ENCODE assay signal across 20 cellular contexts in genomic region chr16:82630219-82630618, GRCh38. TPM values are rescaled to one million over a fixed set of nuclear protein-coding genes. Genes with fewer than 3 reads are reported as not detected.
DNase-seq lines count a peak whose midpoint lies in the region; ATAC-seq and TF ChIP-seq lines count a peak whose summit lies in the region.
"Had no signal": no experiment of that assay in that cellular context is flagged by ENCODE, and none has a peak within 500 bp of the region (broad histone marks: within the 10 kb centered on the region; RNA-seq: fewer than 3 reads in every experiment).

No MANE protein-coding gene starts in this region.

- H3K4me2 ChIP-seq in GM23338, result peak overlapping the region; percentile 15; the same call in 1 of the 2 replicates

- peaks cover 36% of the 10 kb centered on the region for H3K27me3 Mint-ChIP-seq in GM23338 (ENCODE audit: insufficient read depth, low read depth, poor library complexity)

- peaks cover 5% of the 10 kb centered on the region; the same call in 2 of the 3 replicates for H3K9me3 Mint-ChIP-seq in GM23338
- H3K9me3 Mint-ChIP-seq: activated naive CD8-positive, alpha-beta T cell treated with anti-CD3 and anti-CD28 coated beads, Interleukin-2, amount 10 ng/mL, durations not matched to agents 7 days and 5 days; naive thymus-derived CD8-positive, alpha-beta T cell had no signal

- no peaks in the 10 kb centered on the region for H4K20me1 ChIP-seq in GM23338 (replicated peaks; ENCODE audit: insufficient read depth)

- H3K4me1 ChIP-seq in GM23338 (ENCODE audit: insufficient read depth) (peaks cover 27% of the 10 kb centered on the region), foreskin keratinocyte (peaks cover 54% of the 10 kb centered on the region), suprapubic skin (peaks cover 79% of the 10 kb centered on the region)

- no peaks in the 10 kb centered on the region for H3F3A ChIP-seq in GM23338 (replicated peaks; ENCODE audit: low read depth)

- H3K4me1 Mint-ChIP-seq in GM23338, result peaks cover 20% of the 10 kb centered on the region

- H3K36me3 ChIP-seq in GM23338 (ENCODE audit: insufficient read depth) (no peaks in the 10 kb centered on the region), suprapubic skin (no peaks in the 10 kb centered on the region), H7 (replicated peaks; ENCODE audit: control insufficient read depth, insufficient read depth, low read length) (no peaks in the 10 kb centered on the region)
- H3K36me3 ChIP-seq: gastroesophageal sphincter had no signal

- H3K36me3 Mint-ChIP-seq in GM23338 (ENCODE audit: low read depth), result peaks cover 5% of the 10 kb centered on the region; the same call in 1 of the 3 replicates
- H3K36me3 Mint-ChIP-seq: activated naive CD8-positive, alpha-beta T cell treated with anti-CD3 and anti-CD28 coated beads, Interleukin-2, amount 10 ng/mL, durations not matched to agents 7 days and 5 days; CD4-positive, alpha-beta memory T cell; naive thymus-derived CD8-positive, alpha-beta T cell had no signal

- H3K9me2 ChIP-seq in GM23338 (ENCODE audit: insufficient read depth), result no peaks in the 10 kb centered on the region

- TF ChIP-seq CTCF in GM23338 (conservative IDR thresholded peaks at IDR 0.05; ENCODE audit: low read depth in 2 of 2), result no peak
- no peak for TF ChIP-seq CTCF in foreskin keratinocyte (conservative IDR thresholded peaks at IDR 0.05)
- no peak for TF ChIP-seq CTCF in suprapubic skin (IDR thresholded peaks at IDR 0.05)

- 33% methylated on average over 2 of the region's 2 CpGs for WGBS in suprapubic skin

- TF ChIP-seq POLR2A in suprapubic skin (IDR thresholded peaks at IDR 0.05), result no peak

- H3K4me3 ChIP-seq in GM23338, result no peak overlapping the region
- no peak overlapping the region for H3K4me3 ChIP-seq in suprapubic skin
- H3K4me3 ChIP-seq in H7 (ENCODE audit: insufficient read depth, low read depth, low read length), result no peak overlapping the region
- H3K4me3 ChIP-seq: gastroesophageal sphincter had no signal

- H3K9me3 ChIP-seq in suprapubic skin, result no peaks in the 10 kb centered on the region
- H3K9me3 ChIP-seq: gastroesophageal sphincter had no signal

- H3K79me2 ChIP-seq in GM23338 (replicated peaks; ENCODE audit: insufficient read depth), result no peaks in the 10 kb centered on the region

- H3K27ac Mint-ChIP-seq in GM23338, result no peak overlapping the region
- H3K27ac Mint-ChIP-seq: activated naive CD8-positive, alpha-beta T cell treated with anti-CD3 and anti-CD28 coated beads, Interleukin-2, amount 10 ng/mL, durations not matched to agents 7 days and 5 days; CD4-positive, alpha-beta memory T cell; naive thymus-derived CD8-positive, alpha-beta T cell had no signal

- H3K4me3 Mint-ChIP-seq in GM23338, result no peak overlapping the region
- H3K4me3 Mint-ChIP-seq: activated naive CD8-positive, alpha-beta T cell treated with anti-CD3 and anti-CD28 coated beads, Interleukin-2, amount 10 ng/mL, durations not matched to agents 7 days and 5 days; naive thymus-derived CD8-positive, alpha-beta T cell had no signal

- DNase-seq in GM23338 (ENCODE audit: low spot score) (no peak), foreskin keratinocyte (peak in 1 of 2 donors; percentile 70), suprapubic skin (ENCODE audit: low spot score in 2 of 2) (no peak), NCI-H1417 (lab: John Stamatoyannopoulos, UW) (no peak), H7 (no peak)
- no peak for DNase-seq in activated CD4-positive, alpha-beta T cell treated with anti-CD3 and anti-CD28 coated beads, Interleukin-2, amount 50 U/mL, for 4 hours
- DNase-seq: activated CD4-positive, alpha-beta T cell treated with anti-CD3 and anti-CD28 coated beads for 4 hours; activated naive CD8-positive, alpha-beta T cell treated with anti-CD3 and anti-CD28 coated beads, Interleukin-2, amount 10 ng/mL, durations not matched to agents 7 days and 5 days; activated T-cell treated with anti-CD3 and anti-CD28 coated beads, Interleukin-2, amount 50 U/mL, for 1 hour; CD4-positive, alpha-beta memory T cell; GF-D8; MM.1S; naive thymus-derived CD8-positive, alpha-beta T cell; NCI-H2227 treated with DMSO at 0.1 percent for 48 hours; stimulated activated naive CD8-positive, alpha-beta T cell treated with anti-CD3 and anti-CD28 coated beads, Interleukin-15, Interleukin-2, amounts not matched to agents 100 U/mL and 50 U/mL, for 24 hours had no signal

- H3K27me3 ChIP-seq in GM23338 (ENCODE audit: insufficient read depth), result peaks cover 43% of the 10 kb centered on the region
- H3K27me3 ChIP-seq in foreskin keratinocyte, result no peaks in the 10 kb centered on the region
- peaks cover 31% of the 10 kb centered on the region for H3K27me3 ChIP-seq in suprapubic skin
- peaks cover 40% of the 10 kb centered on the region for H3K27me3 ChIP-seq in H7 (ENCODE audit: control insufficient read depth, insufficient read depth, low read length)

- H3K27ac ChIP-seq in GM23338 (ENCODE audit: low read depth), result no peak overlapping the region
- H3K27ac ChIP-seq in foreskin keratinocyte, result peak overlapping the region; percentile 46
- peak overlapping the region; percentile 88 for H3K27ac ChIP-seq in suprapubic skin
- H3K27ac ChIP-seq: HL-60 had no signal

- TF ChIP-seq EP300 in suprapubic skin (IDR thresholded peaks at IDR 0.05), result no peak

- no peak overlapping the region for H2AFZ ChIP-seq in GM23338

- ATAC-seq in GM23338 (no peak), SK-N-SH treated with all-trans-retinoic acid at 6 μM for 48 hours (peak; percentile 9; the same call in 1 of the 3 replicates), foreskin keratinocyte (peak; percentile 3), GM21515 (IDR thresholded peaks at IDR 0.05; ENCODE audit: unreplicated experiment) (no peak)
- ATAC-seq: naive thymus-derived CD8-positive, alpha-beta T cell; stimulated activated naive CD8-positive, alpha-beta T cell treated with anti-CD3 and anti-CD28 coated beads, Interleukin-15, Interleukin-2, amounts not matched to agents 100 U/mL and 50 U/mL, for 24 hours had no signal

TF ChIP-seq in GM23338, 12 proteins besides CTCF, POLR2A, EP300 and RAD21 (continues in another document):
- no peak for TF ChIP-seq STAT1 (IDR thresholded peaks at IDR 0.05; ENCODE audit: unreplicated experiment)
- no peak for TF ChIP-seq EZH2 (IDR thresholded peaks at IDR 0.05; ENCODE audit: low read depth, unreplicated experiment)

TF ChIP-seq in SK-N-SH treated with all-trans-retinoic acid at 6 μM for 48 hours, 23 proteins besides CTCF, POLR2A, EP300 and RAD21 (continues in another document):
- TF ChIP-seq, protein P1, sequence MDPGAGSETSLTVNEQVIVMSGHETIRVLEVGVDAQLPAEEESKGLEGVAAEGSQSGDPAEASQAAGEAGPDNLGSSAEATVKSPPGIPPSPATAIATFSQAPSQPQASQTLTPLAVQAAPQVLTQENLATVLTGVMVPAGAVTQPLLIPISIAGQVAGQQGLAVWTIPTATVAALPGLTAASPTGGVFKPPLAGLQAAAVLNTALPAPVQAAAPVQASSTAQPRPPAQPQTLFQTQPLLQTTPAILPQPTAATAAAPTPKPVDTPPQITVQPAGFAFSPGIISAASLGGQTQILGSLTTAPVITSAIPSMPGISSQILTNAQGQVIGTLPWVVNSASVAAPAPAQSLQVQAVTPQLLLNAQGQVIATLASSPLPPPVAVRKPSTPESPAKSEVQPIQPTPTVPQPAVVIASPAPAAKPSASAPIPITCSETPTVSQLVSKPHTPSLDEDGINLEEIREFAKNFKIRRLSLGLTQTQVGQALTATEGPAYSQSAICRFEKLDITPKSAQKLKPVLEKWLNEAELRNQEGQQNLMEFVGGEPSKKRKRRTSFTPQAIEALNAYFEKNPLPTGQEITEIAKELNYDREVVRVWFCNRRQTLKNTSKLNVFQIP (CRISPR knock-in tag; IDR thresholded peaks at IDR 0.05; ENCODE audit: borderline replicate concordance, low read depth), result no peak
- TF ChIP-seq ISL1 (CRISPR knock-in tag; IDR thresholded peaks at IDR 0.05) (no peak), OSR1 (CRISPR knock-in tag; IDR thresholded peaks at IDR 0.05) (no peak), SNAI2 (CRISPR knock-in tag; IDR thresholded peaks at IDR 0.05) (no peak), RARB (CRISPR knock-in tag; IDR thresholded peaks at IDR 0.05) (no peak), GLIS3 (CRISPR knock-in tag; IDR thresholded peaks at IDR 0.05) (no peak), ZNF565 (CRISPR knock-in tag; conservative IDR thresholded peaks at IDR 0.05; ENCODE audit: low read depth) (no peak), ZNF70 (CRISPR knock-in tag; IDR thresholded peaks at IDR 0.05) (no peak), CSRNP3 (CRISPR knock-in tag; IDR thresholded peaks at IDR 0.05) (no peak)
- TF ChIP-seq, protein P2, sequence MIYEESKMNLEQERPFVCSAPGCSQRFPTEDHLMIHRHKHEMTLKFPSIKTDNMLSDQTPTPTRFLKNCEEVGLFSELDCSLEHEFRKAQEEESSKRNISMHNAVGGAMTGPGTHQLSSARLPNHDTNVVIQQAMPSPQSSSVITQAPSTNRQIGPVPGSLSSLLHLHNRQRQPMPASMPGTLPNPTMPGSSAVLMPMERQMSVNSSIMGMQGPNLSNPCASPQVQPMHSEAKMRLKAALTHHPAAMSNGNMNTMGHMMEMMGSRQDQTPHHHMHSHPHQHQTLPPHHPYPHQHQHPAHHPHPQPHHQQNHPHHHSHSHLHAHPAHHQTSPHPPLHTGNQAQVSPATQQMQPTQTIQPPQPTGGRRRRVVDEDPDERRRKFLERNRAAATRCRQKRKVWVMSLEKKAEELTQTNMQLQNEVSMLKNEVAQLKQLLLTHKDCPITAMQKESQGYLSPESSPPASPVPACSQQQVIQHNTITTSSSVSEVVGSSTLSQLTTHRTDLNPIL (CRISPR knock-in tag; IDR thresholded peaks at IDR 0.05; ENCODE audit: low read depth), result no peak

RNA-seq across cellular contexts. Expression of gene CDH13, which starts 3.5 kb away (rescaled TPM):
- 4.4 and 13.6 TPM in 2 replicates for total RNA-seq in GM23338 (2014; rRNA removed; shearing (Covaris generic))
- polyA plus RNA-seq in GM23338 (2016; fragmentation: Nextera tagmentation; extraction: Ambion mirVana) (1.2 and 1.6 TPM in 2 replicates), foreskin keratinocyte (19.7 and 27.3 TPM in 2 replicates)
- total RNA-seq in foreskin keratinocyte (88.5 and 93.3 TPM in 2 replicates), suprapubic skin (100 to 1,000 TPM in 3 of 4 donors, 10 to 100 TPM in 1; 90.4 to 176 (median 139) TPM)
- 0.78 and 0.80 TPM in 2 replicates for total RNA-seq in H7 (2014; rRNA removed; shearing (Covaris generic))
- total RNA-seq: activated naive CD8-positive, alpha-beta T cell treated with anti-CD3 and anti-CD28 coated beads, Interleukin-2, amount 10 ng/mL, durations not matched to agents 7 days and 5 days; CD4-positive, alpha-beta memory T cell; naive thymus-derived CD8-positive, alpha-beta T cell; T-helper 1 cell treated with Interleukin-12 subunit alpha and Interleukin-12 subunit beta and Interleukin-4 antibody, amounts not matched to agents 30 ng/mL and 1 ng/mL, for 36 hours had no signal
- polyA plus RNA-seq: CD4-positive, alpha-beta memory T cell; naive thymus-derived CD8-positive, alpha-beta T cell had no signal

Comparison
In these comparisons a context has a peak if more than half of its experiments do, and no peak if none do; other contexts are left out.
1. ATAC-seq: peak in SK-N-SH treated with all-trans-retinoic acid at 6 μM for 48 hours (single experiment) and foreskin keratinocyte (single experiment); none in GM23338 (single experiment) and GM21515 (single experiment).